In genomic region chr5:177600458-177601018, GRCh38 we compare ENCODE assay signal across 8 cellular contexts. TPM values are rescaled to one million over a fixed set of nuclear protein-coding genes. Genes with fewer than 3 reads are reported as not detected.
DNase-seq lines count a peak whose midpoint lies in the region; ATAC-seq and TF ChIP-seq lines count a peak whose summit lies in the region.

No MANE protein-coding gene starts in this region.

- in situ Hi-C loops in GM13977 (cut with MboI; ENCODE audit: low pct_unique_long_range_greater_than_20kb, low sequenced_read_pairs, unreplicated experiment) = no loop called here

- no peak for DNase-seq in heart left ventricle
- DNase-seq in Right ventricle myocardium superior = no peak
- no peak for DNase-seq in SK-N-SH
- DNase-seq in neural progenitor cell (ENCODE audit: low spot score) = no peak
- DNase-seq in GM13977 (ENCODE audit: low spot score) = no peak
- DNase-seq in NCI-H2081 treated with DMSO at 0.1 percent for 48 hours (lab: John Stamatoyannopoulos, UW) = no peak

- H3K4me3 Mint-ChIP-seq in neural progenitor cell = peak overlapping the region; percentile 96

- peaks cover 3 to 28% (median 13%) of the 10 kb centered on the region in 12 donors for H3K4me1 ChIP-seq in heart left ventricle
- H3K4me1 ChIP-seq in SK-N-SH (ENCODE audit: control insufficient read depth in 1 of 2, insufficient read depth in 2 of 2, low read depth in 1 of 2, low read length in 1 of 2) = peaks cover 3 to 19% of the 10 kb centered on the region in 2 experiments; a peak in 1 of 4 replicates
- no peaks in the 10 kb centered on the region for H3K4me1 ChIP-seq in neural progenitor cell

- H3K36me3 ChIP-seq in heart left ventricle = peaks cover 0 to 18% (median 12%) of the 10 kb centered on the region in 9 donors
- peaks cover 13 to 16% of the 10 kb centered on the region in 2 experiments for H3K36me3 ChIP-seq in SK-N-SH (replicated peaks in 1 of 2; ENCODE audit: control insufficient read depth in 1 of 2, insufficient read depth in 2 of 2, low read length in 1 of 2)
- no peaks in the 10 kb centered on the region for H3K36me3 ChIP-seq in neural progenitor cell

- H3K79me2 ChIP-seq in SK-N-SH (ENCODE audit: insufficient read depth) = peaks cover 19% of the 10 kb centered on the region
- H3K79me2 ChIP-seq in neural progenitor cell (ENCODE audit: low read depth) = peaks cover 4% of the 10 kb centered on the region

- no peaks in the 10 kb centered on the region for H3K9me3 Mint-ChIP-seq in neural progenitor cell

- intact Hi-C loops in heart left ventricle (cut with DNase I) (loop anchor here in 3 of 10 donors (10.0 kb wide), 2 partner anchors 196 to 464 kb away; partner anchors contain the start of genes F12 (in 1 of the 3) and PFN3 (in 1 of the 3)), Right ventricle myocardium superior (cut with DNase I) (no loop called here)

- CTCF ChIA-PET in SK-N-SH (lab: Yijun Ruan, JAX) = interaction anchor here (0.9 to 2.8 kb wide), 2 partner anchors 7 to 14 kb away, joined by 3 to 11 read pairs; no protein-coding TSS in a partner anchor

- peaks cover 18% of the 10 kb centered on the region for H3K4me1 Mint-ChIP-seq in neural progenitor cell

- no peak for TF ChIP-seq RAD21 in SK-N-SH (IDR thresholded peaks at IDR 0.05; ENCODE audit: low read length)

- H3K27ac ChIP-seq in heart left ventricle (peak overlapping the region; percentile 58 to 93 (median 88)), SK-N-SH (ENCODE audit: low read depth in 2 of 2, low read length in 1 of 2) (peak overlapping the region; percentile 69 to 85), neural progenitor cell (no peak overlapping the region)

- H2AFZ ChIP-seq in SK-N-SH (ENCODE audit: low read depth) = peak overlapping the region; percentile 61; the same call in 1 of the 2 replicates
- H2AFZ ChIP-seq in neural progenitor cell (replicated peaks) = peak overlapping the region; percentile 40

- peak overlapping the region; percentile 83 to 100 (median 90) for H3K4me3 ChIP-seq in heart left ventricle
- H3K4me3 ChIP-seq in SK-N-SH (ENCODE audit: low read depth in 2 of 2, low read length in 1 of 2) = peak overlapping the region; percentile 81 to 87
- peak overlapping the region; percentile 56 for H3K4me3 ChIP-seq in neural progenitor cell

- H3F3A ChIP-seq in SK-N-SH (replicated peaks; ENCODE audit: insufficient read depth) = peaks cover 18% of the 10 kb centered on the region
- peaks cover 12% of the 10 kb centered on the region for H3F3A ChIP-seq in neural progenitor cell (ENCODE audit: low read depth)

- H3K9me2 ChIP-seq in SK-N-SH = no peaks in the 10 kb centered on the region

- H3K27me3 ChIP-seq in heart left ventricle (no peaks in the 10 kb centered on the region), SK-N-SH (ENCODE audit: insufficient read depth) (no peaks in the 10 kb centered on the region), neural progenitor cell (peaks cover 22% of the 10 kb centered on the region)

- no peaks in the 10 kb centered on the region for H4K20me1 ChIP-seq in SK-N-SH (ENCODE audit: insufficient read depth)
- no peaks in the 10 kb centered on the region for H4K20me1 ChIP-seq in neural progenitor cell (ENCODE audit: low read depth)

- H3K9me3 ChIP-seq in heart left ventricle = no peaks in the 10 kb centered on the region
- H3K9me3 ChIP-seq in SK-N-SH = no peaks in the 10 kb centered on the region
- no peaks in the 10 kb centered on the region for H3K9me3 ChIP-seq in neural progenitor cell (ENCODE audit: low read depth)

- peak overlapping the region; percentile 90 for H3K27ac Mint-ChIP-seq in neural progenitor cell

- peaks cover 7% of the 10 kb centered on the region for H3K27me3 Mint-ChIP-seq in neural progenitor cell (ENCODE audit: insufficient read depth, low read depth)

- TF ChIP-seq POLR2A in heart left ventricle (IDR thresholded peaks at IDR 0.05) = no peak

- H3K9ac ChIP-seq in SK-N-SH = peak overlapping the region; percentile 89
- H3K9ac ChIP-seq in neural progenitor cell = peak overlapping the region; percentile 64

- POLR2A ChIA-PET in SK-N-SH (lab: Yijun Ruan, JAX) = no interaction called here

- TF ChIP-seq CTCF in heart left ventricle (IDR thresholded peaks at IDR 0.05) (no peak), SK-N-SH (IDR thresholded peaks at IDR 0.05) (no peak), neural progenitor cell (IDR thresholded peaks at IDR 0.05) (no peak), GM13977 (IDR thresholded peaks at IDR 0.05; ENCODE audit: extremely low read depth, insufficient read depth, missing control alignments) (no peak)

- TF ChIP-seq EP300 in SK-N-SH (IDR thresholded peaks at IDR 0.05; ENCODE audit: borderline replicate concordance in 1 of 2, low read depth in 1 of 2, low read length in 1 of 2) = no peak

- ATAC-seq in heart left ventricle (no peak), Right ventricle myocardium superior (ENCODE audit: poor library complexity) (no peak), esophagus mucosa (peak; percentile 20), HG03378 (IDR thresholded peaks at IDR 0.05; ENCODE audit: unreplicated experiment) (no peak)

- WGBS in heart left ventricle, 4 donors = 3 to 5% (median 4%) methylated on average over 20 of the region's 20 CpGs
- 6% methylated on average over 20 of the region's 20 CpGs for WGBS in SK-N-SH (ENCODE audit: low lambda C conversion rate)

- H3K4me2 ChIP-seq in SK-N-SH = peak overlapping the region; percentile 88
- peak overlapping the region; percentile 80 for H3K4me2 ChIP-seq in neural progenitor cell

- peaks cover 11% of the 10 kb centered on the region for H3K36me3 Mint-ChIP-seq in neural progenitor cell

TF ChIP-seq in SK-N-SH, 30 proteins besides CTCF, POLR2A, EP300 and RAD21:
- no peak for TF ChIP-seq FOSL2 (IDR thresholded peaks at IDR 0.05; ENCODE audit: borderline replicate concordance, low read depth)

RNA-seq across cellular contexts. Expression of gene B4GALT7, which starts 0.6 kb away (rescaled TPM):
- total RNA-seq in heart left ventricle = 10 to 100 TPM; 10.5 to 23.5 (median 17.7) TPM
- 10 to 100 TPM; 18.4 to 24.7 TPM for polyA plus RNA-seq in heart left ventricle
- total RNA-seq in Right ventricle myocardium superior = 12.9 TPM
- polyA plus RNA-seq in SK-N-SH (2012; rRNA removed) = 37.5 and 39.1 TPM in 2 replicates
- 15.1 and 25.9 TPM in 2 replicates for polyA plus RNA-seq in SK-N-SH (2012; cell fraction: cytosol; rRNA removed)
- polyA plus RNA-seq in SK-N-SH (2012; cell fraction: nucleus; rRNA removed) = 65.2 and 69.8 TPM in 2 replicates
- 13.1 TPM for total RNA-seq in esophagus mucosa
- 11.6 and 23.1 TPM in 2 replicates for total RNA-seq in neural progenitor cell (ENCODE audit: low replicate concordance)

RNA-seq across cellular contexts. Expression of gene TMED9, which starts 8.5 kb away (rescaled TPM):
- total RNA-seq in heart left ventricle (100 to 1,000 TPM in 2 of 9 donors, 10 to 100 TPM in 7; 46.2 to 138 (median 77.0) TPM), Right ventricle myocardium superior (61.0 TPM), esophagus mucosa (116 TPM), neural progenitor cell (ENCODE audit: low replicate concordance) (30.9 and 49.0 TPM in 2 replicates)
- polyA plus RNA-seq in heart left ventricle (100 to 1,000 TPM in 1 of 2 donors, 10 to 100 TPM in 1; 62.8 to 321 TPM), SK-N-SH (2012; rRNA removed) (264 and 320 TPM in 2 replicates)
- polyA plus RNA-seq in SK-N-SH (2012; cell fraction: cytosol; rRNA removed) = 199 and 268 TPM in 2 replicates
- 117 and 153 TPM in 2 replicates for polyA plus RNA-seq in SK-N-SH (2012; cell fraction: nucleus; rRNA removed)

RNA-seq across cellular contexts. Expression of gene FAM193B, which starts 46.2 kb away (rescaled TPM):
- total RNA-seq in heart left ventricle (10 to 100 TPM; 13.1 to 34.4 (median 20.2) TPM), Right ventricle myocardium superior (23.2 TPM), esophagus mucosa (31.6 TPM), neural progenitor cell (ENCODE audit: low replicate concordance) (42.5 and 78.5 TPM in 2 replicates)
- polyA plus RNA-seq in heart left ventricle (10 to 100 TPM; 17.4 to 58.9 TPM), SK-N-SH (2012; rRNA removed) (44.4 and 48.1 TPM in 2 replicates)
- 10.1 and 14.0 TPM in 2 replicates for polyA plus RNA-seq in SK-N-SH (2012; cell fraction: cytosol; rRNA removed)
- 327 and 442 TPM in 2 replicates for polyA plus RNA-seq in SK-N-SH (2012; cell fraction: nucleus; rRNA removed)
